Comparison of ENCODE assay signal across 23 cellular contexts in genomic region chr7:55339033-55339995, GRCh38. TPM values are rescaled to one million over a fixed set of nuclear protein-coding genes. Genes with fewer than 3 reads are reported as not detected.
DNase-seq lines count a peak whose midpoint lies in the region; ATAC-seq and TF ChIP-seq lines count a peak whose summit lies in the region.
"Had no signal": no experiment of that assay in that cellular context is flagged by ENCODE, and none has a peak within 500 bp of the region (broad histone marks: within the 10 kb centered on the region; RNA-seq: fewer than 3 reads in every experiment).

No MANE protein-coding gene starts in this region.

- ATAC-seq in left colon = peak; percentile 40
- no peak for ATAC-seq in GM21717 (IDR thresholded peaks at IDR 0.05; ENCODE audit: unreplicated experiment)
- ATAC-seq: CD8-positive, alpha-beta T cell had no signal

- no peaks in the 10 kb centered on the region for H3K27me3 ChIP-seq in ovary

- TF ChIP-seq POLR2A in ovary (IDR thresholded peaks at IDR 0.05) = no peak

- peak overlapping the region in 1 of 5 experiments; percentile 8 for H3K4me3 Mint-ChIP-seq in brain
- H3K4me3 Mint-ChIP-seq: CD8-positive, alpha-beta T cell; HFFc6 had no signal

- H3K36me3 Mint-ChIP-seq in brain = no peaks in the 10 kb centered on the region
- H3K36me3 Mint-ChIP-seq: CD8-positive, alpha-beta T cell had no signal

- no peaks in the 10 kb centered on the region for H3K4me1 ChIP-seq in ovary (ENCODE audit: insufficient read depth)

- no peak for TF ChIP-seq EP300 in ovary (IDR thresholded peaks at IDR 0.05)

- peak overlapping the region in 3 of 5 experiments; percentile 40 to 52 (median 41) for H3K27ac Mint-ChIP-seq in brain
- H3K27ac Mint-ChIP-seq: CD8-positive, alpha-beta T cell; HFFc6 had no signal

- peaks cover 0 to 6% (median 4%) of the 10 kb centered on the region in 5 experiments for H3K9me3 Mint-ChIP-seq in brain
- H3K9me3 Mint-ChIP-seq: CD8-positive, alpha-beta T cell; HFFc6 had no signal

- peaks cover 7% of the 10 kb centered on the region for H3K27me3 Mint-ChIP-seq in brain

- no peak overlapping the region for H3K27ac ChIP-seq in ovary
- H3K27ac ChIP-seq: 22Rv1, RWPE1, SK-N-MC had no signal

- no peaks in the 10 kb centered on the region for H3K36me3 ChIP-seq in ovary

- intact Hi-C loops in left colon (cut with DNase I, micrococcal nuclease) (no loop called here), ovary (cut with DNase I) (no loop called here)

- H3K4me3 ChIP-seq in AG10803 (ENCODE audit: low read length) = no peak overlapping the region
- no peak overlapping the region for H3K4me3 ChIP-seq in ovary
- H3K4me3 ChIP-seq: SK-N-MC had no signal

- TF ChIP-seq CTCF in AG10803 (conservative IDR thresholded peaks at IDR 0.05; ENCODE audit: low read length) (no peak), brain (conservative IDR thresholded peaks at IDR 0.05) (no peak), ovary (IDR thresholded peaks at IDR 0.05) (no peak)

- H3K9me3 ChIP-seq in ovary = no peaks in the 10 kb centered on the region

- peak; percentile 6 for DNase-seq in AG10803 (ENCODE audit: low read depth)
- peak; percentile 9 for DNase-seq in NCI-H2171 (lab: John Stamatoyannopoulos, UW)
- DNase-seq in left colon = no peak
- no peak for DNase-seq in NCI-H128 (lab: John Stamatoyannopoulos, UW; ENCODE audit: unreplicated experiment)
- DNase-seq in ovary = no peak
- no peak for DNase-seq in NCI-H1105 (lab: John Stamatoyannopoulos, UW)
- DNase-seq: ACHN; CD8-positive, alpha-beta T cell; GDM1; H7; HFFc6; Kasumi-1; NCI-H1436; NCI-H2029; NCI-H774; NK-92 treated with Interleukin-12 subunit alpha and Interleukin-12 subunit beta, amount 100 ng/mL, for 24 hours; SHP77 treated with DMSO at 0.1 percent for 48 hours; SW 1271 had no signal

- WGBS in ovary, 3 donors = 71 to 82% (median 75%) methylated on average over 8 of the region's 8 CpGs

- H3K4me1 Mint-ChIP-seq in brain = no peaks in the 10 kb centered on the region

RNA-seq across cellular contexts. Expression of gene LANCL2, which starts 25.8 kb away (rescaled TPM):
- polyA plus RNA-seq in brain (ENCODE audit: insufficient read depth, low read depth, low replicate concordance) (37.2 TPM), ovary (10 to 100 TPM; 16.8 to 19.6 TPM)
- total RNA-seq in left colon (10 to 100 TPM; 14.6 to 17.9 TPM), ovary (10 to 100 TPM in 6 of 7 donors, 1 to 10 TPM in 1; 7.5 to 20.4 (median 15.6) TPM)

Comparison
In these comparisons a context has a peak if more than half of its experiments do, and no peak if none do; other contexts are left out.
1. DNase-seq: peak in AG10803 (single experiment) and NCI-H2171 (single experiment); none in left colon (0 of 2), NCI-H128 (single experiment), ovary (0 of 5) and NCI-H1105 (single experiment).